Comparison of ENCODE assay signal across 8 cellular contexts in the genomic region with DNA sequence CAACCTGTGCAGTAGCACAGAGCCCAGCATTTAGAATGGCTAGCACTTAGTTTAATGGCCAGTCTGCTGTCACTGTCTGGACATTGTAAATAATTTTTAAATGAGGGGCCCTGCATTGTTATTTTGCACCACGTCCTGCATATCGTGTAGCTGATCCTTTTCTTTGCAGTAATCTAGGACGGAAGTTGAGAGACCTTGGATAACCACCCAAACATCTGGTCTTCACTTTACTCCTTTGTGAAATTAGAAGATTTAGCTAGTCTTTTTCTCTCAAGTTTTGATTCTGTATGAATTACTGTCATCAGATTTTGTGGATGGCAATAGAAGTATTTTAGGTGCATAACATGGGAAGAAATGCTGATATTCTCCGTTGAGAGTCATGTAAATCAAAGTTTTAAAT. TPM values are rescaled to one million over a fixed set of nuclear protein-coding genes. Genes with fewer than 3 reads are reported as not detected.
A peak's percentile ranks its signal among the peaks of the same experiment; 100 is the strongest.
DNase-seq lines count a peak whose midpoint lies in the region; ATAC-seq and TF ChIP-seq lines count a peak whose summit lies in the region.
"Had no signal": no experiment of that assay in that cellular context is flagged by ENCODE, and none has a peak within 500 bp of the region (broad histone marks: within the 10 kb centered on the region; RNA-seq: fewer than 3 reads in every experiment).

No MANE protein-coding gene starts in this region.

- H3K36me3 Mint-ChIP-seq in progenitor cell of endocrine pancreas (ENCODE audit: insufficient read depth), result peaks cover 34% of the 10 kb centered on the region

- H3K9me3 ChIP-seq in endocrine pancreas (ENCODE audit: control insufficient read depth, low read length), result no peaks in the 10 kb centered on the region

- peaks cover 16% of the 10 kb centered on the region for H3K9me3 Mint-ChIP-seq in progenitor cell of endocrine pancreas (ENCODE audit: low read depth)

- no peaks in the 10 kb centered on the region for H3K27me3 Mint-ChIP-seq in progenitor cell of endocrine pancreas

- H3K9ac ChIP-seq in endocrine pancreas (ENCODE audit: control insufficient read depth, insufficient read depth, low read length), result no peak overlapping the region

- no peaks in the 10 kb centered on the region for H3K27me3 ChIP-seq in endocrine pancreas (ENCODE audit: control insufficient read depth, insufficient read depth, low read length)

- TF ChIP-seq CTCF in GM12875 (IDR thresholded peaks at IDR 0.05; ENCODE audit: borderline replicate concordance, insufficient read depth, low read depth, low read length), result no peak
- no peak for TF ChIP-seq CTCF in progenitor cell of endocrine pancreas (IDR thresholded peaks at IDR 0.05; ENCODE audit: unreplicated experiment)

- H3K27ac Mint-ChIP-seq in progenitor cell of endocrine pancreas, result no peak overlapping the region

- peaks cover 12% of the 10 kb centered on the region for H3K4me1 ChIP-seq in endocrine pancreas (ENCODE audit: control insufficient read depth, insufficient read depth, low read length)

- H3K4me1 Mint-ChIP-seq in progenitor cell of endocrine pancreas (ENCODE audit: low read depth), result peaks cover 23% of the 10 kb centered on the region

- peak; percentile 30 for DNase-seq in NCI-H69 (lab: John Stamatoyannopoulos, UW)
- DNase-seq in progenitor cell of endocrine pancreas (ENCODE audit: low spot score, unreplicated experiment), result no peak
- DNase-seq in NCI-H1694 treated with DMSO at 0.1 percent for 48 hours (lab: John Stamatoyannopoulos, UW), result no peak
- DNase-seq in stimulated activated CD4-positive, alpha-beta T cell treated with anti-CD3 and anti-CD28 coated beads, Interleukin-4, amount 100 ng/mL, for 24 hours, result no peak
- DNase-seq: NCI-H524 had no signal

- no peak for ATAC-seq in GM18519 (IDR thresholded peaks at IDR 0.05; ENCODE audit: low FRiP score, unreplicated experiment)

- H3K4me3 ChIP-seq in GM12875 (ENCODE audit: low read depth, low read length) (peak overlapping the region; percentile 71), endocrine pancreas (ENCODE audit: control insufficient read depth, insufficient read depth, low read length) (peak overlapping the region; percentile 97)

- peaks cover 4% of the 10 kb centered on the region for H3K36me3 ChIP-seq in endocrine pancreas (ENCODE audit: control insufficient read depth, insufficient read depth, low read length)

- H3K4me3 Mint-ChIP-seq in progenitor cell of endocrine pancreas (ENCODE audit: low read depth), result peak overlapping the region; percentile 83

RNA-seq across cellular contexts. Expression of a gene that starts 1.9 kb away (rescaled TPM):
- total RNA-seq in progenitor cell of endocrine pancreas, result 62.0 and 62.3 TPM in 2 replicates

RNA-seq across cellular contexts. Expression of a gene that starts 32.9 kb away (rescaled TPM):
- 17.3 and 18.3 TPM in 2 replicates for total RNA-seq in progenitor cell of endocrine pancreas
